24 cellular contexts compared by ENCODE assay signal in the genomic region with DNA sequence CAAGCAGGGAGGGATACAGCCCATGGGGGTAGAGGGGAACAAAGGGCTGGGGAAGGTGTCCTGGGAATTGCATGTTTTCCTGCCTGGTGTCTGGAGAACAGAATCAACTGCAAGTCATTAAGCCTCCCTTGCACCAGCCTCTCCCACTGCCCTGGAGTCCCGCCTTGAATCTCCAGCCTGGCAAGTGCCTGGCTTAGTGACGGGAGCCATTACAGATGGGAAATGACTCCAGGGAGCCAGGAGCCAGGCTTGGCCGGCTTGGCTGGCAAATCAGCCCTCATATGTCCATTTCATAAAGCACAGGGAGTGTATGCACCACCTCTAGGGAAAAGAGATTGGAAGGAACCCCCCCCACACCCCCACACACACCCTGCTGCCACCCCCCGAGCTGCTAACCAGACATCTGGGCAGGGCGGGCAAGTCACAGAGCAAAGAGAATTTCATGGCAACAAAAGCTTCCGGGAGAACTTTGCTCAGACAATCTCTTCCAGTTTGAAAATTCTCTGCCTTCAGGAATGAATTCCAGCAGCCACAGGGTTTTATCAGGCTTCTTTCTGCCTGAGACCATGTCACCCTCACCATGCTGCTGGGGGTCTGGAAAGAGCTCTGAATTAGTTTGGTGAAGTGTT.
"Had no signal": no experiment of that assay in that cellular context is flagged by ENCODE, and none has a peak within 500 bp of the region (broad histone marks: within the 10 kb centered on the region; RNA-seq: fewer than 3 reads in every experiment).

No MANE protein-coding gene starts in this region.

- H3K4me1 ChIP-seq: left ventricle myocardium inferior, uterus had no signal

- H3K4me3 ChIP-seq: left ventricle myocardium inferior, tibial nerve, uterus had no signal

- H3K27ac ChIP-seq: left ventricle myocardium inferior had no signal

- H3K27me3 ChIP-seq: tibial nerve, uterus had no signal

- FAIRE-seq: endometrium, frontal cortex had no signal

- H3K36me3 ChIP-seq: left ventricle myocardium inferior, tibial nerve, uterus had no signal

- H3K9me3 ChIP-seq: left ventricle myocardium inferior, uterus had no signal

- DNase-seq: activated CD4-positive, alpha-beta memory T cell treated with anti-CD3 and anti-CD28 coated beads, Interleukin-2, amount 10 ng/mL, durations not matched to agents 7 days and 5 days; activated CD4-positive, alpha-beta T cell treated with anti-CD3 and anti-CD28 coated beads for 48 hours; activated effector memory CD4-positive, alpha-beta T cell treated with Interleukin-2 at 50 U/mL for 16 hours; activated naive CD4-positive, alpha-beta T cell treated with anti-CD3 and anti-CD28 coated beads for 36 hours; activated naive CD8-positive, alpha-beta T cell treated with anti-CD3 and anti-CD28 coated beads, Interleukin-2, amount 10 ng/mL, durations not matched to agents 7 days and 5 days; activated T-cell treated with anti-CD3 and anti-CD28 coated beads, Interleukin-2, amount 50 U/mL, for 72 hours; amniotic stem cell; cerebellar nuclear complex; erythroblast; glutamatergic neuron; hippocampal formation; kidney glomerular epithelial cell; left ventricle myocardium inferior; midbrain; occipital lobe; retina; stimulated activated CD4-positive, alpha-beta T cell treated with anti-CD3 and anti-CD28 coated beads, Interleukin-4, amount 100 ng/mL, for 4 hours; stimulated activated naive CD8-positive, alpha-beta T cell treated with anti-CD3 and anti-CD28 coated beads, Interleukin-15, Interleukin-2, amounts not matched to agents 100 U/mL and 50 U/mL, for 24 hours; substantia nigra; T1000; uterus had no signal

- ATAC-seq: activated T-cell treated with anti-CD3 and anti-CD28 coated beads, Interleukin-2, amount 50 U/mL, for 72 hours; stimulated activated naive CD8-positive, alpha-beta T cell treated with anti-CD3 and anti-CD28 coated beads, Interleukin-15, Interleukin-2, amounts not matched to agents 100 U/mL and 50 U/mL, for 24 hours had no signal
